ENCODE assay signal across 22 cellular contexts in genomic region chr7:26404189-26404996, GRCh38.
A peak's percentile ranks its signal among the peaks of the same experiment; 100 is the strongest.
DNase-seq lines count a peak whose midpoint lies in the region; ATAC-seq, FAIRE-seq and TF ChIP-seq lines count a peak whose summit lies in the region.
"Had no signal": no experiment of that assay in that cellular context is flagged by ENCODE, and none has a peak within 500 bp of the region (broad histone marks: within the 10 kb centered on the region; RNA-seq: fewer than 3 reads in every experiment).

No MANE protein-coding gene starts in this region.

- H4K5ac ChIP-seq in H1 (ENCODE audit: insufficient read length, low read depth, low read length): no peak overlapping the region

- H2BK12ac ChIP-seq in H1 (ENCODE audit: low read depth, low read length): peak overlapping the region; percentile 60; the same call in 1 of the 2 replicates

- TF ChIP-seq POLR2A in H1 (IDR thresholded peaks at IDR 0.05; ENCODE audit: control extremely low read depth in 1 of 2, low read depth in 2 of 2, low read length in 2 of 2): no peak

- H3K79me2 ChIP-seq in GM23338 (replicated peaks; ENCODE audit: insufficient read depth) (no peaks in the 10 kb centered on the region), H1 (ENCODE audit: control insufficient read depth in 1 of 2, insufficient read depth in 2 of 2, low read length in 2 of 2) (no peaks in the 10 kb centered on the region)

- peaks cover 5% of the 10 kb centered on the region for H3K4me1 ChIP-seq in GM23338 (ENCODE audit: insufficient read depth)
- peaks cover 0 to 3% (median 2%) of the 10 kb centered on the region in 4 experiments; a peak in 3 of 7 replicates for H3K4me1 ChIP-seq in H1 (replicated peaks in 1 of 4; ENCODE audit: control insufficient read depth in 3 of 4, insufficient read depth in 4 of 4, low read length in 3 of 4)
- peaks cover 0 to 7% (median 2%) of the 10 kb centered on the region in 4 donors for H3K4me1 ChIP-seq in liver (ENCODE audit: control insufficient read depth in 4 of 4, insufficient read depth in 4 of 4, low read length in 3 of 4)

- H3K4me1 Mint-ChIP-seq in GM23338: peaks cover 11% of the 10 kb centered on the region

- H3K9ac ChIP-seq in H1 (replicated peaks in 1 of 4; ENCODE audit: extremely low read depth in 1 of 4, low read depth in 3 of 4, low read length in 3 of 4): no peak overlapping the region
- H3K9ac ChIP-seq in liver (ENCODE audit: low read depth in 1 of 2, low read length in 2 of 2): no peak overlapping the region
- H3K9ac ChIP-seq: BLaER1 treated with 17β-estradiol and CSF1 and Interleukin-3, amounts not matched to agents 10 nM and 100 nM had no signal

- no peak overlapping the region for H3K14ac ChIP-seq in H1 (ENCODE audit: insufficient read length)

- H3K9me3 ChIP-seq in H1 (ENCODE audit: insufficient read depth in 2 of 2, low read depth in 1 of 2, low read length in 1 of 2) (no peaks in the 10 kb centered on the region), liver (ENCODE audit: control insufficient read depth in 4 of 4, low read length in 3 of 4) (no peaks in the 10 kb centered on the region)

- H2BK120ac ChIP-seq in H1 (replicated peaks; ENCODE audit: low read depth, low read length): no peak overlapping the region

- FAIRE-seq in H1 (lab: Jason Lieb, UNC): peak; percentile 66
- FAIRE-seq: H54, HTR-8/SVneo had no signal

- no peak overlapping the region for H3K27ac Mint-ChIP-seq in GM23338
- H3K27ac Mint-ChIP-seq: CD8-positive, alpha-beta T cell; T-cell had no signal

- H3K79me1 ChIP-seq in H1 (ENCODE audit: low read depth, low read length): no peaks in the 10 kb centered on the region

- H3K23ac ChIP-seq in H1 (ENCODE audit: insufficient read length): no peak overlapping the region

- TF ChIP-seq RAD21 in H1 (IDR thresholded peaks at IDR 0.05 in 1 of 2, conservative IDR thresholded peaks at IDR 0.05 in 1 of 2; ENCODE audit: low read depth in 2 of 2, low read length in 2 of 2): no peak
- TF ChIP-seq RAD21 in liver (IDR thresholded peaks at IDR 0.05): no peak

- H3K27me3 Mint-ChIP-seq in GM23338 (ENCODE audit: insufficient read depth, low read depth, poor library complexity): peaks cover 3% of the 10 kb centered on the region

- H3K4me3 Mint-ChIP-seq in GM23338: no peak overlapping the region
- H3K4me3 Mint-ChIP-seq: CD8-positive, alpha-beta T cell; T-cell had no signal

- ATAC-seq in GM23338: no peak
- ATAC-seq: CD8-positive, alpha-beta T cell; T-cell had no signal

- WGBS in H1 (ENCODE audit: extremely low coverage in 1 of 2, insufficient coverage in 1 of 2, insufficient read length in 1 of 2, insufficient replicate concordance in 2 of 2, low coverage in 1 of 2, low lambda C conversion rate in 2 of 2, missing lambda C conversion rate in 1 of 2), 2 experiments: 86% methylated on average over 10 of the region's 10 CpGs; no CpG with 5 or more reads in 1 of the 2 experiments
- WGBS in liver: 59% methylated on average over 10 of the region's 10 CpGs

- H3K4me3 ChIP-seq in GM23338: no peak overlapping the region
- no peak overlapping the region for H3K4me3 ChIP-seq in H1 (ENCODE audit: extremely low read depth in 1 of 4, insufficient read depth in 2 of 4, low read depth in 3 of 4, low read length in 4 of 4)
- no peak overlapping the region for H3K4me3 ChIP-seq in liver (ENCODE audit: low read depth in 1 of 3, low read length in 3 of 3)
- H3K4me3 ChIP-seq: BLaER1 treated with 17β-estradiol and CSF1 and Interleukin-3, amounts not matched to agents 10 nM and 100 nM had no signal

- peak overlapping the region; percentile 45; the same call in 1 of the 2 replicates for H2AFZ ChIP-seq in GM23338
- H2AFZ ChIP-seq in H1 (ENCODE audit: low read length): no peak overlapping the region

- H4K20me1 ChIP-seq in GM23338 (replicated peaks; ENCODE audit: insufficient read depth) (no peaks in the 10 kb centered on the region), H1 (replicated peaks in 1 of 2; ENCODE audit: control insufficient read depth in 1 of 2, insufficient read depth in 2 of 2, low read length in 2 of 2) (no peaks in the 10 kb centered on the region)
- H4K20me1 ChIP-seq: BLaER1 treated with 17β-estradiol and CSF1 and Interleukin-3, amounts not matched to agents 10 nM and 100 nM had no signal

- H3K27ac ChIP-seq in C4-2B: peak overlapping the region; percentile 29; the same call in 1 of the 2 replicates
- no peak overlapping the region for H3K27ac ChIP-seq in GM23338 (ENCODE audit: low read depth)
- no peak overlapping the region for H3K27ac ChIP-seq in H1 (ENCODE audit: low read depth, low read length)
- H3K27ac ChIP-seq in liver (ENCODE audit: low read depth in 1 of 2, low read length in 2 of 2): no peak overlapping the region
- H3K27ac ChIP-seq: BLaER1 treated with 17β-estradiol and CSF1 and Interleukin-3, amounts not matched to agents 10 nM and 100 nM had no signal

- TF ChIP-seq CTCF in C4-2B (conservative IDR thresholded peaks at IDR 0.05) (no peak), GM23338 (conservative IDR thresholded peaks at IDR 0.05; ENCODE audit: low read depth in 2 of 2) (no peak), H1 (IDR thresholded peaks at IDR 0.05; ENCODE audit: control extremely low read depth in 1 of 3, insufficient read depth in 1 of 3, low read depth in 1 of 3, low read length in 3 of 3) (no peak), liver (IDR thresholded peaks at IDR 0.05; ENCODE audit: low read depth, low read length, missing input control) (no peak)

- POLR2A ChIA-PET in H1 (lab: Charles Lee; ENCODE audit: partially characterized antibody): interaction anchor here (0.7 to 1.0 kb wide), 2 partner anchors 10 to 249 kb away, joined by 3 read pairs; no protein-coding TSS in a partner anchor

- H2BK15ac ChIP-seq in H1 (ENCODE audit: low read length): no peak overlapping the region

- H3K4me2 ChIP-seq in GM23338: no peak overlapping the region
- no peak overlapping the region for H3K4me2 ChIP-seq in H1 (ENCODE audit: insufficient read depth in 1 of 2, low read depth in 2 of 2, low read length in 2 of 2)
- H3K4me2 ChIP-seq: BLaER1 treated with 17β-estradiol and CSF1 and Interleukin-3, amounts not matched to agents 10 nM and 100 nM had no signal

- H4K8ac ChIP-seq in H1 (ENCODE audit: extremely low read depth, insufficient read depth, low read length): no peak overlapping the region

- CTCF ChIA-PET in H1 (lab: Charles Lee; ENCODE audit: partially characterized antibody): interaction anchor here (0.6 to 1.3 kb wide), 7 partner anchors 12 to 779 kb away, joined by 3 read pairs; no protein-coding TSS in a partner anchor

- H3K4ac ChIP-seq in H1 (replicated peaks; ENCODE audit: insufficient read length, low read depth, low read length): no peak overlapping the region

- no peak overlapping the region for H2BK20ac ChIP-seq in H1 (ENCODE audit: low read length)

- H3K27me3 ChIP-seq in GM23338 (ENCODE audit: insufficient read depth) (no peaks in the 10 kb centered on the region), H1 (replicated peaks in 1 of 4; ENCODE audit: control insufficient read depth in 3 of 4, extremely low read depth in 1 of 4, insufficient read depth in 3 of 4, low read length in 3 of 4) (no peaks in the 10 kb centered on the region), liver (ENCODE audit: control insufficient read depth in 4 of 4, insufficient read depth in 4 of 4, low read length in 3 of 4) (no peaks in the 10 kb centered on the region)
- H3K27me3 ChIP-seq: BLaER1 treated with 17β-estradiol and CSF1 and Interleukin-3, amounts not matched to agents 10 nM and 100 nM had no signal

- H3F3A ChIP-seq in GM23338 (replicated peaks; ENCODE audit: low read depth): no peaks in the 10 kb centered on the region; the same call in 1 of the 2 replicates

- no peaks in the 10 kb centered on the region for H3K23me2 ChIP-seq in H1 (ENCODE audit: low read depth, low read length)

- no peaks in the 10 kb centered on the region for H3K9me3 Mint-ChIP-seq in GM23338

- DNase-seq in GM23338 (ENCODE audit: low spot score): no peak
- DNase-seq in H1 (ENCODE audit: low read depth in 1 of 2, low spot score in 2 of 2): no peak
- no peak for DNase-seq in GM19238 (ENCODE audit: insufficient read length, low spot score)
- DNase-seq in NCI-H146 treated with DMSO at 0.1 percent for 48 hours (lab: John Stamatoyannopoulos, UW; ENCODE audit: unreplicated experiment): no peak
- no peak for DNase-seq in NCI-H2196 (lab: John Stamatoyannopoulos, UW; ENCODE audit: unreplicated experiment)
- DNase-seq in putamen (ENCODE audit: low spot score): no peak
- DNase-seq: Calu3; CD8-positive, alpha-beta T cell; DMS153; GDM1; MM.1S; NCI-H1092; NCI-H1436; NCI-H2029 treated with DMSO at 0.1 percent for 48 hours; NK-92 treated with Interleukin-12 subunit alpha and Interleukin-12 subunit beta, amount 100 ng/mL, for 24 hours; SIG-M5; T-cell had no signal

- H3K56ac ChIP-seq in H1 (replicated peaks; ENCODE audit: insufficient read length, low read depth, low read length): no peak overlapping the region

- peak overlapping the region; percentile 61 for H4K91ac ChIP-seq in H1 (replicated peaks; ENCODE audit: insufficient read length, low read length)

- no peak overlapping the region for H2AK5ac ChIP-seq in H1 (ENCODE audit: low read depth, low read length)

- no peak for TF ChIP-seq EP300 in H1 (IDR thresholded peaks at IDR 0.05; ENCODE audit: borderline replicate concordance in 1 of 2, low read depth in 2 of 2, low read length in 2 of 2)

- H3K18ac ChIP-seq in H1 (ENCODE audit: extremely low read depth, low read length): no peak overlapping the region

- peaks cover 6% of the 10 kb centered on the region; the same call in 1 of the 2 replicates for H3K9me2 ChIP-seq in GM23338 (ENCODE audit: insufficient read depth)

- no peak overlapping the region; the same call in 1 of the 2 replicates for H2BK5ac ChIP-seq in H1 (ENCODE audit: low read depth, low read length)

- H3K36me3 ChIP-seq in GM23338 (ENCODE audit: insufficient read depth) (no peaks in the 10 kb centered on the region), H1 (ENCODE audit: control insufficient read depth in 2 of 4, insufficient read depth in 4 of 4, low read length in 3 of 4) (no peaks in the 10 kb centered on the region), liver (ENCODE audit: control insufficient read depth in 4 of 4, insufficient read depth in 3 of 4, low read depth in 1 of 4, low read length in 3 of 4) (no peaks in the 10 kb centered on the region)
- H3K36me3 ChIP-seq: BLaER1 treated with 17β-estradiol and CSF1 and Interleukin-3, amounts not matched to agents 10 nM and 100 nM had no signal

- H3K36me3 Mint-ChIP-seq in GM23338 (ENCODE audit: low read depth): no peaks in the 10 kb centered on the region; the same call in 2 of the 3 replicates
- H3K36me3 Mint-ChIP-seq: CD8-positive, alpha-beta T cell; T-cell had no signal

TF ChIP-seq in GM23338, 12 proteins besides CTCF, POLR2A, EP300 and RAD21 (continues in another document):
- no peak for TF ChIP-seq CREB1 (CRISPR knock-in tag; IDR thresholded peaks at IDR 0.05; ENCODE audit: low read depth)

TF ChIP-seq in H1, 55 proteins besides CTCF, POLR2A, EP300 and RAD21 (continues in another document):
- TF ChIP-seq YY1 (IDR thresholded peaks at IDR 0.05; ENCODE audit: low read depth, low read length): peak; percentile 78

TF ChIP-seq in liver, 16 proteins besides CTCF, POLR2A, EP300 and RAD21 (continues in another document):
- TF ChIP-seq FOXA2 (IDR thresholded peaks at IDR 0.05): peak; percentile 45
- peak in 1 of 2 donors; percentile 27 for TF ChIP-seq RXRA (IDR thresholded peaks at IDR 0.05)
- TF ChIP-seq YY1 (IDR thresholded peaks at IDR 0.05): peak; percentile 86
- peak in 1 of 2 donors; percentile 41 for TF ChIP-seq HNF4A (conservative IDR thresholded peaks at IDR 0.05)
